Comparison of ENCODE assay signal across 8 cellular contexts in genomic region chr19:1173845-1174809, GRCh38. TPM values are rescaled to one million over a fixed set of nuclear protein-coding genes. Genes with fewer than 3 reads are reported as not detected.
DNase-seq lines count a peak whose midpoint lies in the region; ATAC-seq, FAIRE-seq and TF ChIP-seq lines count a peak whose summit lies in the region.

Gene SBNO2 (minus strand): TSS chr19:1174268. CDS start chr19:1154276, 19,992 bp downstream.

- peak; percentile 91 for FAIRE-seq in GM12891 (lab: Jason Lieb, UNC)

- H3K36me3 ChIP-seq in liver (ENCODE audit: control insufficient read depth in 4 of 4, insufficient read depth in 3 of 4, low read depth in 1 of 4, low read length in 3 of 4), result no peaks in the 10 kb centered on the region

- H3K27me3 ChIP-seq in liver (ENCODE audit: control insufficient read depth in 4 of 4, insufficient read depth in 4 of 4, low read length in 3 of 4), result no peaks in the 10 kb centered on the region

- TF ChIP-seq POLR2A in GM12891 (IDR thresholded peaks at IDR 0.05; ENCODE audit: low read depth, low read length), result peak; percentile 84

- peak within 1 kb of the TSS; percentile 89 to 91 for H3K27ac ChIP-seq in liver (ENCODE audit: low read depth in 1 of 2, low read length in 2 of 2)

- peak within 1 kb of the TSS; percentile 52 to 63 for H3K9ac ChIP-seq in liver (ENCODE audit: low read depth in 1 of 2, low read length in 2 of 2)

- 14% methylated on average over 84 of the region's 84 CpGs for WGBS in liver

- peak; percentile 100 for DNase-seq in GM12891 (ENCODE audit: insufficient read length, low spot score)
- peak; percentile 93 for DNase-seq in NCI-H69 (lab: John Stamatoyannopoulos, UW)
- DNase-seq in activated CD4-positive, alpha-beta T cell treated with anti-CD3 and anti-CD28 coated beads, Interleukin-2, amount 50 U/mL, for 48 hours, result peak; percentile 96 to 97
- peak; percentile 92 for DNase-seq in dermis blood vessel endothelial cell
- DNase-seq in stimulated activated CD4-positive, alpha-beta T cell treated with anti-CD3 and anti-CD28 coated beads, Interleukin-4, amount 100 ng/mL, for 1 hour, result peak; percentile 91

- peak in 1 of 2 donors; percentile 12 for TF ChIP-seq RAD21 in liver (IDR thresholded peaks at IDR 0.05)

- H3K4me3 ChIP-seq in liver (ENCODE audit: low read depth in 1 of 3, low read length in 3 of 3), result peak within 1 kb of the TSS; percentile 79 to 92 (median 83)

- no peak for TF ChIP-seq CTCF in liver (IDR thresholded peaks at IDR 0.05; ENCODE audit: low read depth, low read length, missing input control)

- H3K4me1 ChIP-seq in liver (ENCODE audit: control insufficient read depth in 4 of 4, insufficient read depth in 4 of 4, low read length in 3 of 4), result peaks cover 18 to 39% (median 30%) of the 10 kb centered on the region in 4 donors

- no peaks in the 10 kb centered on the region for H3K9me3 ChIP-seq in liver (ENCODE audit: control insufficient read depth in 4 of 4, low read length in 3 of 4)

- peak; percentile 45 for ATAC-seq in HG03280 (IDR thresholded peaks at IDR 0.05; ENCODE audit: unreplicated experiment)
- no peak for ATAC-seq in HG02938 (IDR thresholded peaks at IDR 0.05; ENCODE audit: unreplicated experiment)

TF ChIP-seq in GM12891, 5 proteins besides CTCF, POLR2A, EP300 and RAD21:
- TF ChIP-seq PAX5 (IDR thresholded peaks at IDR 0.05; ENCODE audit: insufficient read depth, low read length, severe bottlenecking) (no peak), POU2F2 (IDR thresholded peaks at IDR 0.05; ENCODE audit: low read depth, low read length) (no peak), TAF1 (IDR thresholded peaks at IDR 0.05; ENCODE audit: low read depth, low read length) (peak; percentile 94), POLR2AphosphoS5 (IDR thresholded peaks at IDR 0.05; ENCODE audit: low read depth, low read length) (peak; percentile 59; the same call in 1 of the 2 replicates), SPI1 (IDR thresholded peaks at IDR 0.05; ENCODE audit: low read depth, low read length) (peak; percentile 39; the same call in 1 of the 2 replicates)

TF ChIP-seq in liver, 16 proteins besides CTCF, POLR2A, EP300 and RAD21:
- peak in 1 of 2 donors; percentile 23 for TF ChIP-seq EGR1 (IDR thresholded peaks at IDR 0.05; ENCODE audit: low read depth in 2 of 2)
- peak in 1 of 2 donors; percentile 88 for TF ChIP-seq GABPA (IDR thresholded peaks at IDR 0.05 in 1 of 2, conservative IDR thresholded peaks at IDR 0.05 in 1 of 2)
- no peak for TF ChIP-seq NR2F2 (IDR thresholded peaks at IDR 0.05)
- peak; percentile 5 for TF ChIP-seq MAX (IDR thresholded peaks at IDR 0.05)
- no peak for TF ChIP-seq RXRA (IDR thresholded peaks at IDR 0.05)
- no peak for TF ChIP-seq ATF3 (IDR thresholded peaks at IDR 0.05)
- no peak for TF ChIP-seq JUND (IDR thresholded peaks at IDR 0.05)
- TF ChIP-seq FOXA1 (IDR thresholded peaks at IDR 0.05), result no peak
- peak; percentile 97 for TF ChIP-seq YY1 (IDR thresholded peaks at IDR 0.05)
- no peak for TF ChIP-seq HNF4A (conservative IDR thresholded peaks at IDR 0.05)
- no peak for TF ChIP-seq TAF1 (conservative IDR thresholded peaks at IDR 0.05)
- TF ChIP-seq ZBTB33 (IDR thresholded peaks at IDR 0.05), result no peak
- TF ChIP-seq SP1 (IDR thresholded peaks at IDR 0.05), result peak; percentile 53
- TF ChIP-seq HNF4G (IDR thresholded peaks at IDR 0.05), result no peak
- no peak for TF ChIP-seq FOXA2 (IDR thresholded peaks at IDR 0.05)
- no peak for TF ChIP-seq REST (IDR thresholded peaks at IDR 0.05)

RNA-seq across cellular contexts. Expression of gene SBNO2, which starts in this region (rescaled TPM):
- 9.2 TPM for polyA plus RNA-seq in GM12891 (2012; ENCODE audit: low read depth, missing spikeins)
- total RNA-seq in dermis blood vessel endothelial cell (37.1 and 52.2 TPM in 2 replicates), liver (10 to 100 TPM; 11.0 to 25.0 TPM)
- polyA plus RNA-seq in liver, result 10 to 100 TPM in 1 of 2 donors, 1 to 10 TPM in 1; 2.2 to 19.1 TPM
